In genomic region chr2:121055501-121055900, GRCh38 we compare ENCODE assay signal across 17 cellular contexts.
A peak's percentile ranks its signal among the peaks of the same experiment; 100 is the strongest.
DNase-seq lines count a peak whose midpoint lies in the region; ATAC-seq and TF ChIP-seq lines count a peak whose summit lies in the region.
"Had no signal": no experiment of that assay in that cellular context is flagged by ENCODE, and none has a peak within 500 bp of the region (broad histone marks: within the 10 kb centered on the region; RNA-seq: fewer than 3 reads in every experiment).

No MANE protein-coding gene starts in this region.

- ATAC-seq in stimulated activated effector memory CD8-positive, alpha-beta T cell treated with anti-CD3 and anti-CD28 coated beads, Interleukin-12 subunit alpha, Interleukin-12 subunit beta, amount 100 ng/mL, for 72 hours = peak; percentile 12
- ATAC-seq in HG02571 (IDR thresholded peaks at IDR 0.05; ENCODE audit: unreplicated experiment) = no peak
- ATAC-seq: A549; CD8-positive, alpha-beta T cell had no signal

- H3K14ac ChIP-seq in neuronal stem cell (ENCODE audit: low read length) = no peak overlapping the region

- H2BK120ac ChIP-seq in neuronal stem cell (ENCODE audit: low read depth, low read length) = no peak overlapping the region

- no peak for TF ChIP-seq POLR2A in uterus (IDR thresholded peaks at IDR 0.05)

- H3K27me3 ChIP-seq in neuronal stem cell (ENCODE audit: control insufficient read depth in 3 of 3, insufficient read depth in 3 of 3, low read depth in 1 of 3, low read length in 3 of 3) = peaks cover 0 to 4% (median 0%) of the 10 kb centered on the region in 3 experiments
- H3K27me3 ChIP-seq in uterus = no peaks in the 10 kb centered on the region
- H3K27me3 ChIP-seq: BLaER1 treated with 17β-estradiol and CSF1 and Interleukin-3, amounts not matched to agents 10 nM and 100 nM had no signal

- no peak overlapping the region for H2AK5ac ChIP-seq in neuronal stem cell (ENCODE audit: low read depth, low read length)

- H3K4me3 ChIP-seq in neuronal stem cell (ENCODE audit: low read length in 2 of 2) = no peak overlapping the region
- no peak overlapping the region for H3K4me3 ChIP-seq in uterus
- H3K4me3 ChIP-seq: A549; BLaER1 treated with 17β-estradiol and CSF1 and Interleukin-3, amounts not matched to agents 10 nM and 100 nM had no signal

- H3K18ac ChIP-seq in neuronal stem cell (ENCODE audit: low read length) = no peak overlapping the region

- H2AFZ ChIP-seq in neuronal stem cell (ENCODE audit: low read length) = no peak overlapping the region

- H3K36me3 Mint-ChIP-seq in glutamatergic neuron (ENCODE audit: unreplicated experiment) = peaks cover 5% of the 10 kb centered on the region
- H3K36me3 Mint-ChIP-seq in stimulated activated effector memory CD8-positive, alpha-beta T cell treated with anti-CD3 and anti-CD28 coated beads, Interleukin-12 subunit alpha, Interleukin-12 subunit beta, amount 100 ng/mL, for 72 hours = no peaks in the 10 kb centered on the region
- H3K36me3 Mint-ChIP-seq: CD8-positive, alpha-beta T cell had no signal

- no peak overlapping the region for H3K4me2 ChIP-seq in neuronal stem cell (ENCODE audit: insufficient read depth, low read length, poor library complexity, severe bottlenecking)
- H3K4me2 ChIP-seq: A549; BLaER1 treated with 17β-estradiol and CSF1 and Interleukin-3, amounts not matched to agents 10 nM and 100 nM had no signal

- peaks cover 4% of the 10 kb centered on the region for H3K27me3 Mint-ChIP-seq in glutamatergic neuron (ENCODE audit: unreplicated experiment)
- H3K27me3 Mint-ChIP-seq: CD4-positive, alpha-beta T cell had no signal

- H3K4me1 Mint-ChIP-seq in glutamatergic neuron (ENCODE audit: low read depth, unreplicated experiment) = peaks cover under 1% of the 10 kb centered on the region
- H3K4me1 Mint-ChIP-seq in stimulated activated effector memory CD8-positive, alpha-beta T cell treated with anti-CD3 and anti-CD28 coated beads, Interleukin-12 subunit alpha, Interleukin-12 subunit beta, amount 100 ng/mL, for 72 hours = no peaks in the 10 kb centered on the region
- H3K4me1 Mint-ChIP-seq: B cell had no signal

- H3K27ac ChIP-seq in neuronal stem cell (replicated peaks; ENCODE audit: low read length) (no peak overlapping the region), uterus (no peak overlapping the region)
- H3K27ac ChIP-seq: 22Rv1; A549; BLaER1 treated with 17β-estradiol and CSF1 and Interleukin-3, amounts not matched to agents 10 nM and 100 nM; C4-2B had no signal

- H3K4ac ChIP-seq in neuronal stem cell (ENCODE audit: low read length) = no peak overlapping the region

- H3K79me1 ChIP-seq in neuronal stem cell (ENCODE audit: low read depth, low read length) = no peaks in the 10 kb centered on the region

- H3K9me3 Mint-ChIP-seq in glutamatergic neuron (ENCODE audit: unreplicated experiment) = peaks cover 3% of the 10 kb centered on the region
- H3K9me3 Mint-ChIP-seq in stimulated activated effector memory CD8-positive, alpha-beta T cell treated with anti-CD3 and anti-CD28 coated beads, Interleukin-12 subunit alpha, Interleukin-12 subunit beta, amount 100 ng/mL, for 72 hours = no peaks in the 10 kb centered on the region
- H3K9me3 Mint-ChIP-seq: CD4-positive, alpha-beta T cell; CD8-positive, alpha-beta T cell had no signal

- H3K9me3 ChIP-seq in neuronal stem cell (replicated peaks in 1 of 2; ENCODE audit: control insufficient read depth in 2 of 2, insufficient read depth in 1 of 2, low read depth in 1 of 2, low read length in 2 of 2) = peaks cover 4 to 7% of the 10 kb centered on the region in 2 donors
- H3K9me3 ChIP-seq in uterus = no peaks in the 10 kb centered on the region
- H3K9me3 ChIP-seq: Caco-2 had no signal

- H3K27ac Mint-ChIP-seq in glutamatergic neuron (ENCODE audit: unreplicated experiment) = peak overlapping the region; percentile 28
- H3K27ac Mint-ChIP-seq in stimulated activated effector memory CD8-positive, alpha-beta T cell treated with anti-CD3 and anti-CD28 coated beads, Interleukin-12 subunit alpha, Interleukin-12 subunit beta, amount 100 ng/mL, for 72 hours = no peak overlapping the region
- H3K27ac Mint-ChIP-seq: B cell; CD4-positive, alpha-beta T cell; CD8-positive, alpha-beta T cell had no signal

- no CpG with 5 or more reads among the region's 4 CpGs for WGBS in neuronal stem cell (ENCODE audit: extremely low coverage in 2 of 2, insufficient read length in 2 of 2, insufficient replicate concordance in 1 of 2), 2 donors

- no peak overlapping the region for H2BK15ac ChIP-seq in neuronal stem cell (ENCODE audit: low read length)

- H3K36me3 ChIP-seq in neuronal stem cell (replicated peaks in 1 of 2; ENCODE audit: control insufficient read depth in 2 of 2, insufficient read depth in 2 of 2, low read length in 2 of 2) (no peaks in the 10 kb centered on the region), uterus (no peaks in the 10 kb centered on the region)
- H3K36me3 ChIP-seq: BLaER1 treated with 17β-estradiol and CSF1 and Interleukin-3, amounts not matched to agents 10 nM and 100 nM had no signal

- H4K8ac ChIP-seq in neuronal stem cell (ENCODE audit: low read depth, low read length) = no peak overlapping the region

- H3K23ac ChIP-seq in neuronal stem cell (ENCODE audit: low read depth, low read length, poor library complexity) = no peak overlapping the region

- H3K4me1 ChIP-seq in neuronal stem cell (ENCODE audit: control insufficient read depth in 2 of 2, insufficient read depth in 1 of 2, low read depth in 1 of 2, low read length in 2 of 2) = no peaks in the 10 kb centered on the region
- no peaks in the 10 kb centered on the region for H3K4me1 ChIP-seq in uterus
- H3K4me1 ChIP-seq: BLaER1 treated with 17β-estradiol and CSF1 and Interleukin-3, amounts not matched to agents 10 nM and 100 nM; Caco-2 had no signal

- no peak overlapping the region for H3K4me3 Mint-ChIP-seq in glutamatergic neuron (ENCODE audit: unreplicated experiment)
- no peak overlapping the region for H3K4me3 Mint-ChIP-seq in stimulated activated effector memory CD8-positive, alpha-beta T cell treated with anti-CD3 and anti-CD28 coated beads, Interleukin-12 subunit alpha, Interleukin-12 subunit beta, amount 100 ng/mL, for 72 hours
- H3K4me3 Mint-ChIP-seq: B cell; CD4-positive, alpha-beta T cell; CD8-positive, alpha-beta T cell had no signal

- no peak for TF ChIP-seq CTCF in glutamatergic neuron (IDR thresholded peaks at IDR 0.05; ENCODE audit: partially characterized antibody, unreplicated experiment)
- no peak for TF ChIP-seq CTCF in uterus (IDR thresholded peaks at IDR 0.05)

- no peak overlapping the region for H2BK5ac ChIP-seq in neuronal stem cell (ENCODE audit: low read length)

- intact Hi-C loops in uterus (cut with DNase I; ENCODE audit: low total_unique reads) = no loop called here

- DNase-seq in glutamatergic neuron = no peak
- DNase-seq in neuronal stem cell (ENCODE audit: low spot score) = no peak
- DNase-seq in stimulated activated effector memory CD8-positive, alpha-beta T cell treated with anti-CD3 and anti-CD28 coated beads, Interleukin-12 subunit alpha, Interleukin-12 subunit beta, amount 100 ng/mL, for 72 hours (ENCODE audit: low spot score in 2 of 2) = no peak
- DNase-seq in uterus = no peak
- DNase-seq: AML-193; Caco-2; Calu3; CD4-positive, alpha-beta T cell; CD8-positive, alpha-beta T cell; DMS79 treated with DMSO at 0.1 percent for 48 hours; GF-D8 had no signal

- peak overlapping the region; percentile 71 for H3K9ac ChIP-seq in neuronal stem cell (ENCODE audit: low read depth, low read length, poor library complexity)
- H3K9ac ChIP-seq: BLaER1 treated with 17β-estradiol and CSF1 and Interleukin-3, amounts not matched to agents 10 nM and 100 nM had no signal

- no peak overlapping the region for H2BK12ac ChIP-seq in neuronal stem cell (ENCODE audit: low read length)

- no peak overlapping the region for H4K91ac ChIP-seq in neuronal stem cell (ENCODE audit: low read depth, low read length, poor library complexity)
